Comparison of ENCODE assay signal across 16 cellular contexts in genomic region chr1:164337885-164338284, GRCh38.
A peak's percentile ranks its signal among the peaks of the same experiment; 100 is the strongest.
DNase-seq lines count a peak whose midpoint lies in the region; ATAC-seq, FAIRE-seq and TF ChIP-seq lines count a peak whose summit lies in the region.
"Had no signal": no experiment of that assay in that cellular context is flagged by ENCODE, and none has a peak within 500 bp of the region (broad histone marks: within the 10 kb centered on the region; RNA-seq: fewer than 3 reads in every experiment).

No MANE protein-coding gene starts in this region.

- TF ChIP-seq RAD21 in Ishikawa (IDR thresholded peaks at IDR 0.05; ENCODE audit: low read depth) = no peak

- no peak for ATAC-seq in GM18498 (IDR thresholded peaks at IDR 0.05; ENCODE audit: unreplicated experiment)

- FAIRE-seq in urothelium cell line (lab: Jason Lieb, UNC) = no peak
- FAIRE-seq: GM12892, GM19239 had no signal

- DNase-seq in NCI-H748 (lab: John Stamatoyannopoulos, UW; ENCODE audit: unreplicated experiment) = peak; percentile 3
- DNase-seq in NCI-H748 treated with DMSO at 0.1 percent for 48 hours (lab: John Stamatoyannopoulos, UW) = no peak
- DNase-seq in islet precursor cell = peak; percentile 84
- peak; percentile 54 for DNase-seq in urothelium cell line (ENCODE audit: low spot score)
- DNase-seq in NCI-H2171 treated with DMSO at 0.1 percent for 48 hours (lab: John Stamatoyannopoulos, UW) = no peak
- DNase-seq in hippocampal formation (lab: John Stamatoyannopoulos, UW) = no peak
- DNase-seq: 8988T, C1 segment of cervical spinal cord, GDM1, NCI-H1105 treated with DMSO at 0.1 percent for 48 hours, NCI-H2029 treated with DMSO at 0.1 percent for 48 hours, NCI-H524 had no signal

- TF ChIP-seq EP300 in Ishikawa (IDR thresholded peaks at IDR 0.05; ENCODE audit: borderline replicate concordance) = peak; percentile 41; the same call in 1 of the 2 replicates

TF ChIP-seq in Ishikawa, 13 proteins besides CTCF, POLR2A, EP300 and RAD21:
- 0 out of 2 replicates have a peak, but pooled peaks have one; percentile 12 for TF ChIP-seq NFIC (IDR thresholded peaks at IDR 0.05)
- TF ChIP-seq CEBPB (IDR thresholded peaks at IDR 0.05) = no peak
- peak; percentile 85 for TF ChIP-seq TEAD4 (IDR thresholded peaks at IDR 0.05)

Comparison
In these comparisons a context has a peak if more than half of its experiments do, and no peak if none do; other contexts are left out.
1. DNase-seq: peak in NCI-H748 (single experiment), islet precursor cell (single experiment) and urothelium cell line (single experiment); none in NCI-H748 treated with DMSO at 0.1 percent for 48 hours (single experiment), NCI-H2171 treated with DMSO at 0.1 percent for 48 hours (single experiment) and hippocampal formation (0 of 2).